ENCODE assay signal across 1 cellular context in genomic region chr1:234978397-234979291, GRCh38.
TF ChIP-seq lines count a peak whose summit lies in the region.

No MANE protein-coding gene starts in this region.

TF ChIP-seq in HepG2, 621 proteins besides CTCF, POLR2A, EP300 and RAD21 (continued from another document and continues in another):
- peak; percentile 47; the same call in 1 of the 2 replicates for TF ChIP-seq UBTF (CRISPR knock-in tag; IDR thresholded peaks at IDR 0.05)
- TF ChIP-seq ZNF83 (CRISPR knock-in tag; IDR thresholded peaks at IDR 0.05; ENCODE audit: borderline replicate concordance), result no peak
- TF ChIP-seq THAP9 (CRISPR knock-in tag; IDR thresholded peaks at IDR 0.05; ENCODE audit: borderline replicate concordance), result no peak
- no peak for TF ChIP-seq MBD4 (IDR thresholded peaks at IDR 0.05; ENCODE audit: borderline replicate concordance, low read length)
- TF ChIP-seq ZNF121 (CRISPR knock-in tag; IDR thresholded peaks at IDR 0.05), result no peak
- no peak for TF ChIP-seq ZNF30 (CRISPR knock-in tag; IDR thresholded peaks at IDR 0.05)
- TF ChIP-seq ZNF225 (CRISPR knock-in tag; IDR thresholded peaks at IDR 0.05), result no peak
- no peak for TF ChIP-seq FIP1L1 (IDR thresholded peaks at IDR 0.05; ENCODE audit: borderline replicate concordance, insufficient read depth, low read depth, low read length)
- no peak for TF ChIP-seq E2F2 (CRISPR knock-in tag; IDR thresholded peaks at IDR 0.05; ENCODE audit: borderline replicate concordance)
- TF ChIP-seq HDAC6 (IDR thresholded peaks at IDR 0.05; ENCODE audit: low read depth, low read length), result no peak
- peak; percentile 65; the same call in 1 of the 2 replicates for TF ChIP-seq ETV5 (CRISPR knock-in tag; IDR thresholded peaks at IDR 0.05; ENCODE audit: borderline replicate concordance)
- TF ChIP-seq TBX2 (CRISPR knock-in tag; IDR thresholded peaks at IDR 0.05; ENCODE audit: borderline replicate concordance), result peak; percentile 90
- no peak for TF ChIP-seq ZNF747 (CRISPR knock-in tag; IDR thresholded peaks at IDR 0.05; ENCODE audit: borderline replicate concordance)
- 0 out of 2 replicates have a peak, but pooled peaks have one; percentile 62 for TF ChIP-seq ZNF264 (CRISPR knock-in tag; IDR thresholded peaks at IDR 0.05)
- no peak for TF ChIP-seq MAFK (conservative IDR thresholded peaks at IDR 0.05 in 1 of 2, IDR thresholded peaks at IDR 0.05 in 1 of 2; ENCODE audit: low read length in 2 of 2)
- peak; percentile 74; the same call in 1 of the 2 replicates for TF ChIP-seq SP140L (CRISPR knock-in tag; IDR thresholded peaks at IDR 0.05; ENCODE audit: borderline replicate concordance)
- peak; percentile 90 for TF ChIP-seq ZGPAT (CRISPR knock-in tag; IDR thresholded peaks at IDR 0.05)
- 0 out of 2 replicates have a peak, but pooled peaks have one; percentile 78 for TF ChIP-seq TGIF2 (CRISPR knock-in tag; IDR thresholded peaks at IDR 0.05)
- no peak for TF ChIP-seq ZNF776 (CRISPR knock-in tag; IDR thresholded peaks at IDR 0.05)
- TF ChIP-seq MYNN (CRISPR knock-in tag; IDR thresholded peaks at IDR 0.05; ENCODE audit: low read depth), result no peak
- no peak for TF ChIP-seq IKZF4 (CRISPR knock-in tag; IDR thresholded peaks at IDR 0.05; ENCODE audit: borderline replicate concordance, low read depth, not compliant biosample characterization)
- no peak for TF ChIP-seq ZNF484 (CRISPR knock-in tag; IDR thresholded peaks at IDR 0.05; ENCODE audit: borderline replicate concordance, low read depth)
- TF ChIP-seq PCBP2 (optimal IDR thresholded peaks at IDR 0.05; ENCODE audit: low read depth, low read length, poor library complexity, severe bottlenecking), result no peak
- no peak; the same call in 1 of the 2 replicates for TF ChIP-seq KDM5B (CRISPR knock-in tag; IDR thresholded peaks at IDR 0.05; ENCODE audit: borderline replicate concordance)
- no peak for TF ChIP-seq ZNF749 (CRISPR knock-in tag; IDR thresholded peaks at IDR 0.05; ENCODE audit: borderline replicate concordance)
- no peak for TF ChIP-seq ZFP41 (CRISPR knock-in tag; IDR thresholded peaks at IDR 0.05; ENCODE audit: borderline replicate concordance)
- no peak for TF ChIP-seq ZNF160 (CRISPR knock-in tag; IDR thresholded peaks at IDR 0.05)
- no peak for TF ChIP-seq ZNF562 (CRISPR knock-in tag; IDR thresholded peaks at IDR 0.05; ENCODE audit: borderline replicate concordance)
- no peak for TF ChIP-seq TMF1 (CRISPR knock-in tag; IDR thresholded peaks at IDR 0.05; ENCODE audit: low read depth)
- TF ChIP-seq CEBPZ (IDR thresholded peaks at IDR 0.05; ENCODE audit: low read length), result no peak
- TF ChIP-seq ZNF350 (CRISPR knock-in tag; IDR thresholded peaks at IDR 0.05; ENCODE audit: borderline replicate concordance, low read depth), result peak; percentile 41; the same call in 1 of the 2 replicates
- TF ChIP-seq ZNF670 (CRISPR knock-in tag; IDR thresholded peaks at IDR 0.05; ENCODE audit: borderline replicate concordance), result no peak
- TF ChIP-seq ZC3H13 (CRISPR knock-in tag; IDR thresholded peaks at IDR 0.05), result no peak
- TF ChIP-seq HOXA3 (CRISPR knock-in tag; IDR thresholded peaks at IDR 0.05), result peak; percentile 83
- TF ChIP-seq SRSF9 (IDR thresholded peaks at IDR 0.05; ENCODE audit: borderline replicate concordance, insufficient read depth, low read depth, low read length, poor library complexity, severe bottlenecking), result no peak
- no peak for TF ChIP-seq NFIC (IDR thresholded peaks at IDR 0.05; ENCODE audit: low read length)
- no peak for TF ChIP-seq ZNF326 (CRISPR knock-in tag; IDR thresholded peaks at IDR 0.05; ENCODE audit: borderline replicate concordance)
- TF ChIP-seq RBM22 (optimal IDR thresholded peaks at IDR 0.05; ENCODE audit: low read length), result no peak
- no peak for TF ChIP-seq THYN1 (CRISPR knock-in tag; IDR thresholded peaks at IDR 0.05; ENCODE audit: borderline replicate concordance, low read depth)
- TF ChIP-seq WIZ (CRISPR knock-in tag; IDR thresholded peaks at IDR 0.05), result peak; percentile 91; the same call in 1 of the 2 replicates
- TF ChIP-seq ZNF841 (CRISPR knock-in tag; IDR thresholded peaks at IDR 0.05; ENCODE audit: borderline replicate concordance), result no peak
- no peak for TF ChIP-seq LBX2 (CRISPR knock-in tag; IDR thresholded peaks at IDR 0.05; ENCODE audit: borderline replicate concordance)
- peak; percentile 88 for TF ChIP-seq CREM (IDR thresholded peaks at IDR 0.05)
- TF ChIP-seq CREM (CRISPR knock-in tag; IDR thresholded peaks at IDR 0.05), result no peak
- TF ChIP-seq ZNF644 (CRISPR knock-in tag; IDR thresholded peaks at IDR 0.05; ENCODE audit: low read depth), result peak; percentile 71; the same call in 1 of the 2 replicates
- TF ChIP-seq ZNF607 (CRISPR knock-in tag; IDR thresholded peaks at IDR 0.05; ENCODE audit: borderline replicate concordance), result peak; percentile 82; the same call in 1 of the 2 replicates
- peak; percentile 86 for TF ChIP-seq ATF2 (CRISPR knock-in tag; IDR thresholded peaks at IDR 0.05)
- TF ChIP-seq FOXO4 (CRISPR knock-in tag; conservative IDR thresholded peaks at IDR 0.05), result no peak
- TF ChIP-seq AGO1 (IDR thresholded peaks at IDR 0.05; ENCODE audit: low read depth, low read length, poor library complexity, severe bottlenecking), result no peak
- TF ChIP-seq ZNF333 (CRISPR knock-in tag; IDR thresholded peaks at IDR 0.05; ENCODE audit: borderline replicate concordance), result no peak
